In genomic region chr3:99693636-99694035, GRCh38 we compare ENCODE assay signal across 29 cellular contexts.
"Had no signal": no experiment of that assay in that cellular context is flagged by ENCODE, and none has a peak within 500 bp of the region (broad histone marks: within the 10 kb centered on the region; RNA-seq: fewer than 3 reads in every experiment).

No MANE protein-coding gene starts in this region.

- H3K9me3 ChIP-seq: heart right ventricle, lower lobe of right lung, mucosa of descending colon, neutrophil, prostate gland, right atrium auricular region, sigmoid colon, thoracic aorta, transverse colon, upper lobe of right lung, uterus had no signal

- H3K27ac Mint-ChIP-seq: effector memory CD8-positive, alpha-beta T cell; memory B cell; mesothelial cell of epicardium; naive B cell; natural killer cell treated with Interleukin-12 subunit alpha and Interleukin-12 subunit beta and Interleukin-15 and Interleukin-18, amount 100 ng/mL, for 72 hours; stimulated activated naive B cell treated with anti-CD40 and anti-IgM and Interleukin-4, amounts not matched to agents 10 μg/mL and 1 μg/mL and 100 μg/mL, for 72 hours; stimulated activated naive CD8-positive, alpha-beta T cell treated with anti-CD3 and anti-CD28 coated beads, Interleukin-15, Interleukin-2, amounts not matched to agents 100 ng/mL and 50 ng/mL, for 24 hours had no signal

- DNase-seq: cortex of kidney; effector memory CD8-positive, alpha-beta T cell; foreskin keratinocyte; glutamatergic neuron; heart right ventricle; hippocampal formation; left ventricle myocardium superior; lower lobe of right lung; mucosa of descending colon; naive B cell; sigmoid colon; stimulated activated CD4-positive, alpha-beta T cell treated with anti-CD3 and anti-CD28 coated beads, Interleukin-15, amount 100 ng/mL, for 24 hours; stimulated activated CD4-positive, alpha-beta T cell treated with anti-CD3 and anti-CD28 coated beads, Interleukin-2, amount 100 ng/mL, for 48 hours; stimulated activated naive B cell treated with anti-CD40 and anti-IgM and Interleukin-4, amounts not matched to agents 10 μg/mL and 1 μg/mL and 100 μg/mL, for 72 hours; transverse colon; upper lobe of right lung; uterus had no signal

- H3K27me3 ChIP-seq: foreskin keratinocyte, heart right ventricle, neutrophil, right atrium auricular region, sigmoid colon, transverse colon, upper lobe of right lung, uterus had no signal

- H3K4me3 Mint-ChIP-seq: effector memory CD8-positive, alpha-beta T cell; memory B cell; mesothelial cell of epicardium; naive B cell; natural killer cell treated with Interleukin-12 subunit alpha and Interleukin-12 subunit beta and Interleukin-15 and Interleukin-18, amount 100 ng/mL, for 72 hours; neural crest cell; stimulated activated naive B cell treated with anti-CD40 and anti-IgM and Interleukin-4, amounts not matched to agents 10 μg/mL and 1 μg/mL and 100 μg/mL, for 72 hours; stimulated activated naive CD8-positive, alpha-beta T cell treated with anti-CD3 and anti-CD28 coated beads, Interleukin-15, Interleukin-2, amounts not matched to agents 100 ng/mL and 50 ng/mL, for 24 hours had no signal

- H3K27ac ChIP-seq: epithelial cell of prostate, foreskin keratinocyte, heart right ventricle, lower lobe of right lung, neutrophil, prostate gland, right atrium auricular region, sigmoid colon, thoracic aorta, transverse colon, upper lobe of right lung, uterus had no signal

- H3K9me3 Mint-ChIP-seq: effector memory CD8-positive, alpha-beta T cell; mesothelial cell of epicardium; natural killer cell treated with Interleukin-12 subunit alpha and Interleukin-12 subunit beta and Interleukin-15 and Interleukin-18, amount 100 ng/mL, for 72 hours; stimulated activated naive B cell treated with anti-CD40 and anti-IgM and Interleukin-4, amounts not matched to agents 10 μg/mL and 1 μg/mL and 100 μg/mL, for 72 hours; stimulated activated naive CD8-positive, alpha-beta T cell treated with anti-CD3 and anti-CD28 coated beads, Interleukin-15, Interleukin-2, amounts not matched to agents 100 ng/mL and 50 ng/mL, for 24 hours had no signal

- H3K4me1 Mint-ChIP-seq: memory B cell; mesothelial cell of epicardium; naive B cell; neural crest cell; stimulated activated naive B cell treated with anti-CD40 and anti-IgM and Interleukin-4, amounts not matched to agents 10 μg/mL and 1 μg/mL and 100 μg/mL, for 72 hours had no signal

- H3K36me3 ChIP-seq: lower lobe of right lung, neutrophil, prostate gland, right atrium auricular region, sigmoid colon, thoracic aorta, transverse colon, upper lobe of right lung, uterus had no signal

- H3K4me3 ChIP-seq: heart right ventricle, lower lobe of right lung, mucosa of descending colon, prostate gland, right atrium auricular region, sigmoid colon, thoracic aorta, transverse colon, upper lobe of right lung, uterus had no signal

- H3K4me1 ChIP-seq: foreskin keratinocyte, lower lobe of right lung, prostate gland, right atrium auricular region, sigmoid colon, transverse colon, upper lobe of right lung, uterus had no signal

- H3K36me3 Mint-ChIP-seq: memory B cell; mesothelial cell of epicardium; naive B cell; natural killer cell treated with Interleukin-12 subunit alpha and Interleukin-12 subunit beta and Interleukin-15 and Interleukin-18, amount 100 ng/mL, for 72 hours; stimulated activated naive B cell treated with anti-CD40 and anti-IgM and Interleukin-4, amounts not matched to agents 10 μg/mL and 1 μg/mL and 100 μg/mL, for 72 hours had no signal

- ATAC-seq: effector memory CD8-positive, alpha-beta T cell; esophagus mucosa; foreskin keratinocyte; heart right ventricle; left ventricle myocardium superior; lower lobe of right lung; mucosa of descending colon; natural killer cell treated with Interleukin-12 subunit alpha and Interleukin-12 subunit beta and Interleukin-15 and Interleukin-18, amount 100 ng/mL, for 72 hours; stimulated activated naive B cell treated with anti-CD40 and anti-IgM and Interleukin-4, amounts not matched to agents 10 μg/mL and 1 μg/mL and 100 μg/mL, for 72 hours; upper lobe of right lung had no signal

- FAIRE-seq: islet of Langerhans had no signal
